In the genomic region with DNA sequence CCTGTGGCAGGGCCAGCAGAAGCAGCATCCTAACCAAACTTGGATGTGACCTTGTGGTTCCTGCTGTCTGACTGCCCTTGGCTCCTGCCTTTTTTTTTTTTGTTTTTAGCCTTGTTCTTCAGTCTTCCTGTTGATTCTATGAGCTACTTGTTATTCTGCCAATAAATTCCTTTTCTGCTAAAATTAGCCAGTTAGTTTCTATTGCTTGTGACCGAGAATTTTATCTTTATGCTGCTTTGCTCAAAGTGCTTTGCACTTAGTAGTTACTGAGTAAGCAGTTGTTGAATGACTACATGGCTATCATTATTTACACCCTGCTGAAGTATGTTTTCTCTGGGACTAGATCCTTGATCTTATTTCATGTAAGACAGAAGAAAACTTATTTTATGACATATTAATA, we compare ENCODE assay signal across 21 cellular contexts.
"Had no signal": no experiment of that assay in that cellular context is flagged by ENCODE, and none has a peak within 500 bp of the region (broad histone marks: within the 10 kb centered on the region; RNA-seq: fewer than 3 reads in every experiment).

No MANE protein-coding gene starts in this region.

- H3K4me1 ChIP-seq: body of pancreas, colonic mucosa, transverse colon had no signal

- H3K27me3 ChIP-seq: body of pancreas, colonic mucosa, heart right ventricle, transverse colon had no signal

- H3K4me2 ChIP-seq: SK-N-SH had no signal

- H3K4me3 ChIP-seq: body of pancreas, colonic mucosa, heart right ventricle, lung, transverse colon had no signal

- H3K36me3 ChIP-seq: colonic mucosa, heart right ventricle, transverse colon had no signal

- H3K27ac ChIP-seq: body of pancreas, colonic mucosa, transverse colon had no signal

- H3K9ac ChIP-seq: SK-N-SH had no signal

- ATAC-seq: activated CD4-positive, alpha-beta T cell treated with anti-CD3 and anti-CD28 coated beads for 36 hours; body of pancreas; WTC11 had no signal

- DNase-seq: activated CD4-positive, alpha-beta memory T cell treated with anti-CD3 and anti-CD28 coated beads for 36 hours; activated CD4-positive, alpha-beta T cell treated with anti-CD3 and anti-CD28 coated beads for 36 hours; activated naive CD8-positive, alpha-beta T cell treated with anti-CD3 and anti-CD28 coated beads for 36 hours; activated T-cell treated with anti-CD3 and anti-CD28 coated beads for 4 hours; amniotic stem cell; body of pancreas; colonic mucosa; heart right ventricle; immature natural killer cell; kidney glomerular epithelial cell; nephron progenitor cell; nucleus accumbens; retina; SK-N-SH; stimulated activated CD4-positive, alpha-beta T cell treated with anti-CD3 and anti-CD28 coated beads, Interleukin-12 subunit alpha, Interleukin-12 subunit beta, amount 100 ng/mL, for 4 hours; stimulated activated CD4-positive, alpha-beta T cell treated with anti-CD3 and anti-CD28 coated beads, Interleukin-1b, Interleukin-23, amount 100 ng/mL, for 48 hours; stimulated activated CD8-positive, alpha-beta memory T cell treated with anti-CD3 and anti-CD28 coated beads, Interleukin-4, amount 100 ng/mL, for 48 hours; stimulated activated naive CD4-positive, alpha-beta T cell; transverse colon had no signal

- H3K9me3 ChIP-seq: colonic mucosa, heart right ventricle, SK-N-SH, transverse colon had no signal
